In the genomic region with DNA sequence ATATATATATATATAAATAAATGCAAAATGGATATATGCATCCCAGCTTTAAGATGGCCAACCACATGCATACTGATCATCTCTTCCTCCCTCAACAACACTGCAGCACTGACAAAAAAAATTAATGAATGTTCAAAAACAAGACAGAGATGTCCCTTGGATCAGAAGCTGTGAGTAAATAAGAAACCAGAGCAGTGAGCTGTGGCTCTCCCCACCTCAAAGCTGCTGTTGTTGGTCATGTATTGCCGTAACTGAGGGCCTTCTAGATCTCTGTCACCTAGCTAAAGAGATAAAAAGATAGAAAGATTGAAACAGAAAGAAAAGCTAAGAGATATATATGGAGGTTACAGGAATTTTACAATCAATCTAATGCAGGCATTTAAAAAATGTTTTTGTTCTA, we compare ENCODE assay signal across 21 cellular contexts. TPM values are rescaled to one million over a fixed set of nuclear protein-coding genes. Genes with fewer than 3 reads are reported as not detected.
DNase-seq lines count a peak whose midpoint lies in the region; ATAC-seq and TF ChIP-seq lines count a peak whose summit lies in the region.
"Had no signal": no experiment of that assay in that cellular context is flagged by ENCODE, and none has a peak within 500 bp of the region (broad histone marks: within the 10 kb centered on the region; RNA-seq: fewer than 3 reads in every experiment).

No MANE protein-coding gene starts in this region.

- H2AFZ ChIP-seq in GM23338: peak overlapping the region; percentile 4; the same call in 1 of the 2 replicates

- intact Hi-C loops in left ventricle myocardium superior (cut with micrococcal nuclease): no loop called here

- H3K27ac ChIP-seq in GM23338 (ENCODE audit: low read depth) (no peak overlapping the region), brain microvascular endothelial cell (no peak overlapping the region)
- H3K27ac ChIP-seq: adrenal gland, SK-N-MC had no signal

- H3K36me3 ChIP-seq in GM23338 (ENCODE audit: insufficient read depth) (no peaks in the 10 kb centered on the region), brain microvascular endothelial cell (replicated peaks) (no peaks in the 10 kb centered on the region)
- H3K36me3 ChIP-seq: adrenal gland had no signal

- H3K4me3 Mint-ChIP-seq in GM23338 (no peak overlapping the region), nephron progenitor cell (no peak overlapping the region)
- H3K4me3 Mint-ChIP-seq: naive B cell; stimulated activated naive CD8-positive, alpha-beta T cell treated with anti-CD3 and anti-CD28 coated beads, Interleukin-15, Interleukin-2, amounts not matched to agents 100 ng/mL and 50 ng/mL, for 24 hours had no signal

- H3K4me1 ChIP-seq in GM23338 (ENCODE audit: insufficient read depth): no peaks in the 10 kb centered on the region
- H3K4me1 ChIP-seq: adrenal gland had no signal

- H3K4me2 ChIP-seq in GM23338: no peak overlapping the region

- H3K27me3 Mint-ChIP-seq in GM23338 (ENCODE audit: insufficient read depth, low read depth, poor library complexity): peaks cover 8% of the 10 kb centered on the region
- peaks cover 8% of the 10 kb centered on the region for H3K27me3 Mint-ChIP-seq in nephron progenitor cell (ENCODE audit: low read depth, poor library complexity)

- no peaks in the 10 kb centered on the region for H3K9me2 ChIP-seq in GM23338 (ENCODE audit: insufficient read depth)

- H3K9me3 Mint-ChIP-seq in GM23338: peaks cover 17% of the 10 kb centered on the region; the same call in 2 of the 3 replicates
- H3K9me3 Mint-ChIP-seq in nephron progenitor cell: peaks cover 28% of the 10 kb centered on the region
- H3K9me3 Mint-ChIP-seq: stimulated activated naive CD8-positive, alpha-beta T cell treated with anti-CD3 and anti-CD28 coated beads, Interleukin-15, Interleukin-2, amounts not matched to agents 100 ng/mL and 50 ng/mL, for 24 hours had no signal

- H3K27ac Mint-ChIP-seq in GM23338 (no peak overlapping the region), nephron progenitor cell (peak overlapping the region; percentile 76)
- H3K27ac Mint-ChIP-seq: naive B cell; stimulated activated naive CD8-positive, alpha-beta T cell treated with anti-CD3 and anti-CD28 coated beads, Interleukin-15, Interleukin-2, amounts not matched to agents 100 ng/mL and 50 ng/mL, for 24 hours had no signal

- no peaks in the 10 kb centered on the region for H3F3A ChIP-seq in GM23338 (replicated peaks; ENCODE audit: low read depth)

- peaks cover 10% of the 10 kb centered on the region for H3K4me1 Mint-ChIP-seq in GM23338
- peaks cover 12% of the 10 kb centered on the region for H3K4me1 Mint-ChIP-seq in nephron progenitor cell
- H3K4me1 Mint-ChIP-seq: naive B cell had no signal

- H3K79me2 ChIP-seq in GM23338 (replicated peaks; ENCODE audit: insufficient read depth): no peaks in the 10 kb centered on the region

- H3K4me3 ChIP-seq in GM23338 (no peak overlapping the region), brain microvascular endothelial cell (ENCODE audit: low read depth, low read length) (no peak overlapping the region)
- H3K4me3 ChIP-seq: adrenal gland, SK-N-MC had no signal

- no peaks in the 10 kb centered on the region for H3K27me3 ChIP-seq in GM23338 (ENCODE audit: insufficient read depth)
- no peaks in the 10 kb centered on the region for H3K27me3 ChIP-seq in brain microvascular endothelial cell (replicated peaks)
- H3K27me3 ChIP-seq: adrenal gland had no signal

- no peaks in the 10 kb centered on the region for H4K20me1 ChIP-seq in GM23338 (replicated peaks; ENCODE audit: insufficient read depth)

- TF ChIP-seq CTCF in GM23338 (conservative IDR thresholded peaks at IDR 0.05; ENCODE audit: low read depth in 2 of 2) (no peak), nephron progenitor cell (IDR thresholded peaks at IDR 0.05) (no peak), brain microvascular endothelial cell (IDR thresholded peaks at IDR 0.05; ENCODE audit: low read depth, low read length, missing control alignments) (no peak)

- in situ Hi-C loops in brain microvascular endothelial cell (cut with HindIII; ENCODE audit: low pct_ligation_motif_present, low sequenced_read_pairs): no loop called here

- H3K36me3 Mint-ChIP-seq in GM23338 (ENCODE audit: low read depth) (peaks cover 10% of the 10 kb centered on the region; the same call in 2 of the 3 replicates), nephron progenitor cell (ENCODE audit: low read depth) (peaks cover 8% of the 10 kb centered on the region)

- ATAC-seq in GM18870 (IDR thresholded peaks at IDR 0.05; ENCODE audit: unreplicated experiment) (peak; percentile 82), GM23338 (no peak), HG03432 (IDR thresholded peaks at IDR 0.05; ENCODE audit: unreplicated experiment) (peak; percentile 94), left ventricle myocardium superior (no peak)
- ATAC-seq: sciatic nerve had no signal

- DNase-seq in GM23338 (ENCODE audit: low spot score) (no peak), nephron progenitor cell (no peak), left ventricle myocardium superior (no peak), brain microvascular endothelial cell (no peak)
- DNase-seq in stimulated activated CD4-positive, alpha-beta T cell treated with anti-CD3 and anti-CD28 coated beads, Interleukin-4, amount 100 ng/mL, for 1 hour: no peak
- DNase-seq: activated CD4-positive, CD25-positive, alpha-beta regulatory T cell; adrenal gland; dermis blood vessel endothelial cell; DND-41; KBM-7; mammary epithelial cell; naive B cell; NCI-H2029; NCI-H446 treated with DMSO at 0.1 percent for 48 hours; NK-92 treated with Interleukin-12 subunit alpha and Interleukin-12 subunit beta, amount 100 ng/mL, for 24 hours; trophoblast cell had no signal

TF ChIP-seq in GM23338, 12 proteins besides CTCF, POLR2A, EP300 and RAD21 (continues in another document):
- TF ChIP-seq EZH2phosphoT487 (IDR thresholded peaks at IDR 0.05; ENCODE audit: unreplicated experiment) (no peak), POLR2AphosphoS5 (IDR thresholded peaks at IDR 0.05; ENCODE audit: low read depth) (no peak), STAT1 (IDR thresholded peaks at IDR 0.05; ENCODE audit: unreplicated experiment) (no peak), ZNF331 (CRISPR knock-in tag; IDR thresholded peaks at IDR 0.05; ENCODE audit: low read depth) (no peak), EZH2 (IDR thresholded peaks at IDR 0.05; ENCODE audit: low read depth, unreplicated experiment) (no peak)
- TF ChIP-seq, protein P1, sequence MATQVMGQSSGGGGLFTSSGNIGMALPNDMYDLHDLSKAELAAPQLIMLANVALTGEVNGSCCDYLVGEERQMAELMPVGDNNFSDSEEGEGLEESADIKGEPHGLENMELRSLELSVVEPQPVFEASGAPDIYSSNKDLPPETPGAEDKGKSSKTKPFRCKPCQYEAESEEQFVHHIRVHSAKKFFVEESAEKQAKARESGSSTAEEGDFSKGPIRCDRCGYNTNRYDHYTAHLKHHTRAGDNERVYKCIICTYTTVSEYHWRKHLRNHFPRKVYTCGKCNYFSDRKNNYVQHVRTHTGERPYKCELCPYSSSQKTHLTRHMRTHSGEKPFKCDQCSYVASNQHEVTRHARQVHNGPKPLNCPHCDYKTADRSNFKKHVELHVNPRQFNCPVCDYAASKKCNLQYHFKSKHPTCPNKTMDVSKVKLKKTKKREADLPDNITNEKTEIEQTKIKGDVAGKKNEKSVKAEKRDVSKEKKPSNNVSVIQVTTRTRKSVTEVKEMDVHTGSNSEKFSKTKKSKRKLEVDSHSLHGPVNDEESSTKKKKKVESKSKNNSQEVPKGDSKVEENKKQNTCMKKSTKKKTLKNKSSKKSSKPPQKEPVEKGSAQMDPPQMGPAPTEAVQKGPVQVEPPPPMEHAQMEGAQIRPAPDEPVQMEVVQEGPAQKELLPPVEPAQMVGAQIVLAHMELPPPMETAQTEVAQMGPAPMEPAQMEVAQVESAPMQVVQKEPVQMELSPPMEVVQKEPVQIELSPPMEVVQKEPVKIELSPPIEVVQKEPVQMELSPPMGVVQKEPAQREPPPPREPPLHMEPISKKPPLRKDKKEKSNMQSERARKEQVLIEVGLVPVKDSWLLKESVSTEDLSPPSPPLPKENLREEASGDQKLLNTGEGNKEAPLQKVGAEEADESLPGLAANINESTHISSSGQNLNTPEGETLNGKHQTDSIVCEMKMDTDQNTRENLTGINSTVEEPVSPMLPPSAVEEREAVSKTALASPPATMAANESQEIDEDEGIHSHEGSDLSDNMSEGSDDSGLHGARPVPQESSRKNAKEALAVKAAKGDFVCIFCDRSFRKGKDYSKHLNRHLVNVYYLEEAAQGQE (IDR thresholded peaks at IDR 0.05; ENCODE audit: unreplicated experiment): no peak

RNA-seq across cellular contexts. Expression of gene TMEM135, which starts 15.5 kb away (rescaled TPM):
- 47.4 and 49.9 TPM in 2 replicates for total RNA-seq in GM23338 (2014; rRNA removed; shearing (Covaris generic))
- 19.2 and 23.4 TPM in 2 replicates for polyA plus RNA-seq in GM23338 (2016; fragmentation: Nextera tagmentation; extraction: Ambion mirVana)
- total RNA-seq in left ventricle myocardium superior: 20.1 TPM

Comparison
In these comparisons a context has a peak if more than half of its experiments do, and no peak if none do; other contexts are left out.
1. ATAC-seq: peak in GM18870 (single experiment) and HG03432 (single experiment); none in GM23338 (single experiment) and left ventricle myocardium superior (single experiment).